Comparison of ENCODE assay signal across 14 cellular contexts in genomic region chr10:62643612-62644587, GRCh38.
DNase-seq lines count a peak whose midpoint lies in the region; TF ChIP-seq lines count a peak whose summit lies in the region.
"Had no signal": no experiment of that assay in that cellular context is flagged by ENCODE, and none has a peak within 500 bp of the region (broad histone marks: within the 10 kb centered on the region; RNA-seq: fewer than 3 reads in every experiment).

No MANE protein-coding gene starts in this region.

- H4K20me1 ChIP-seq in DOHH2 (ENCODE audit: control insufficient read depth, insufficient read depth, low read depth, low read length) (no peaks in the 10 kb centered on the region), GM23248 (ENCODE audit: insufficient read depth) (no peaks in the 10 kb centered on the region)

- no peaks in the 10 kb centered on the region for H3K27me3 Mint-ChIP-seq in activated T-cell treated with anti-CD3 and anti-CD28 coated beads, Interleukin-2, amount 50 U/mL, for 24 hours
- H3K27me3 Mint-ChIP-seq in activated T-helper 2 cell treated with anti-CD3 and anti-CD28 coated beads, Interferon-gamma antibody, Interleukin-2, Interleukin-4, amounts not matched to agents 10 μg/mL and 5 μg/mL and 100 μg/mL, durations not matched to agents 14 hours and 24 hours and 36 hours (ENCODE audit: low read depth), result no peaks in the 10 kb centered on the region
- no peaks in the 10 kb centered on the region for H3K27me3 Mint-ChIP-seq in stimulated activated naive CD8-positive, alpha-beta T cell treated with anti-CD3 and anti-CD28 coated beads, Interleukin-15, Interleukin-2, amounts not matched to agents 100 ng/mL and 50 ng/mL, for 24 hours

- no peaks in the 10 kb centered on the region for H3K27me3 ChIP-seq in DOHH2 (ENCODE audit: control insufficient read depth, low read length)
- no peaks in the 10 kb centered on the region for H3K27me3 ChIP-seq in GM23248 (replicated peaks; ENCODE audit: insufficient read depth)

- H3K79me2 ChIP-seq in DOHH2 (ENCODE audit: control insufficient read depth, low read length) (no peaks in the 10 kb centered on the region), GM23248 (ENCODE audit: insufficient read depth) (no peaks in the 10 kb centered on the region)

- no peaks in the 10 kb centered on the region for H3K36me3 Mint-ChIP-seq in activated T-cell treated with anti-CD3 and anti-CD28 coated beads, Interleukin-2, amount 50 U/mL, for 24 hours (ENCODE audit: low read depth)
- H3K36me3 Mint-ChIP-seq in activated T-helper 2 cell treated with anti-CD3 and anti-CD28 coated beads, Interferon-gamma antibody, Interleukin-2, Interleukin-4, amounts not matched to agents 10 μg/mL and 5 μg/mL and 100 μg/mL, durations not matched to agents 14 hours and 24 hours and 36 hours (ENCODE audit: low read depth), result no peaks in the 10 kb centered on the region
- H3K36me3 Mint-ChIP-seq in stimulated activated naive CD8-positive, alpha-beta T cell treated with anti-CD3 and anti-CD28 coated beads, Interleukin-15, Interleukin-2, amounts not matched to agents 100 ng/mL and 50 ng/mL, for 24 hours (ENCODE audit: low read depth), result no peaks in the 10 kb centered on the region
- H3K36me3 Mint-ChIP-seq: CD8-positive, alpha-beta T cell had no signal

- H3K4me1 ChIP-seq in DOHH2 (ENCODE audit: control insufficient read depth, low read length) (peaks cover 87% of the 10 kb centered on the region), GM23248 (ENCODE audit: insufficient read depth) (peaks cover 9% of the 10 kb centered on the region)

- H3K9ac ChIP-seq in GM23248, result no peak overlapping the region

- H2AFZ ChIP-seq in GM23248, result no peak overlapping the region

- WGBS in GM23248 (ENCODE audit: low coverage in 1 of 2, low lambda C conversion rate in 2 of 2, missing lambda C conversion rate in 2 of 2), 2 experiments, result 88 to 92% methylated on average over 5 of the region's 5 CpGs

- TF ChIP-seq CTCF in DOHH2 (IDR thresholded peaks at IDR 0.05; ENCODE audit: low read depth, low read length, poor library complexity, severe bottlenecking), result no peak

- no peaks in the 10 kb centered on the region for H3K9me2 ChIP-seq in DOHH2 (replicated peaks; ENCODE audit: control insufficient read depth, low read length)
- H3K9me2 ChIP-seq in GM23248 (ENCODE audit: insufficient read depth), result no peaks in the 10 kb centered on the region

- in situ Hi-C loops in GM23248 (cut with MboI), result no loop called here

- peaks cover 49% of the 10 kb centered on the region for H3K4me1 Mint-ChIP-seq in activated T-cell treated with anti-CD3 and anti-CD28 coated beads, Interleukin-2, amount 50 U/mL, for 24 hours (ENCODE audit: low read depth)
- H3K4me1 Mint-ChIP-seq in activated T-helper 2 cell treated with anti-CD3 and anti-CD28 coated beads, Interferon-gamma antibody, Interleukin-2, Interleukin-4, amounts not matched to agents 10 μg/mL and 5 μg/mL and 100 μg/mL, durations not matched to agents 14 hours and 24 hours and 36 hours (ENCODE audit: low read depth), result peaks cover 60% of the 10 kb centered on the region
- H3K4me1 Mint-ChIP-seq in stimulated activated naive CD8-positive, alpha-beta T cell treated with anti-CD3 and anti-CD28 coated beads, Interleukin-15, Interleukin-2, amounts not matched to agents 100 ng/mL and 50 ng/mL, for 24 hours (ENCODE audit: low read depth), result peaks cover 52% of the 10 kb centered on the region

- no peaks in the 10 kb centered on the region for H3K9me3 Mint-ChIP-seq in activated T-cell treated with anti-CD3 and anti-CD28 coated beads, Interleukin-2, amount 50 U/mL, for 24 hours
- H3K9me3 Mint-ChIP-seq in activated T-helper 2 cell treated with anti-CD3 and anti-CD28 coated beads, Interferon-gamma antibody, Interleukin-2, Interleukin-4, amounts not matched to agents 10 μg/mL and 5 μg/mL and 100 μg/mL, durations not matched to agents 14 hours and 24 hours and 36 hours, result peaks cover 3% of the 10 kb centered on the region
- no peaks in the 10 kb centered on the region for H3K9me3 Mint-ChIP-seq in stimulated activated naive CD8-positive, alpha-beta T cell treated with anti-CD3 and anti-CD28 coated beads, Interleukin-15, Interleukin-2, amounts not matched to agents 100 ng/mL and 50 ng/mL, for 24 hours
- H3K9me3 Mint-ChIP-seq: CD8-positive, alpha-beta T cell had no signal

- no peak overlapping the region for H3K27ac ChIP-seq in DOHH2 (ENCODE audit: low read depth, low read length)
- no peak overlapping the region for H3K27ac ChIP-seq in GM23248

- intact Hi-C loops in activated T-helper 2 cell treated with anti-CD3 and anti-CD28 coated beads, Interferon-gamma antibody, Interleukin-2, Interleukin-4, amounts not matched to agents 10 μg/mL and 5 μg/mL and 100 μg/mL, durations not matched to agents 14 hours and 24 hours and 36 hours (cut with micrococcal nuclease), result loop anchor here (2.0 to 5.0 kb wide), 2 partner anchors 37 to 1912 kb away; no protein-coding TSS in a partner anchor

- no peak overlapping the region for H3K4me3 ChIP-seq in DOHH2 (ENCODE audit: low read length)
- H3K4me3 ChIP-seq in GM23248, result no peak overlapping the region

- H3K4me2 ChIP-seq in DOHH2 (ENCODE audit: low read length) (peak overlapping the region; percentile 7; the same call in 1 of the 2 replicates), GM23248 (ENCODE audit: unreplicated experiment) (no peak overlapping the region)

- H3K4me3 Mint-ChIP-seq in activated T-cell treated with anti-CD3 and anti-CD28 coated beads, Interleukin-2, amount 50 U/mL, for 24 hours, result no peak overlapping the region
- H3K4me3 Mint-ChIP-seq in activated T-helper 2 cell treated with anti-CD3 and anti-CD28 coated beads, Interferon-gamma antibody, Interleukin-2, Interleukin-4, amounts not matched to agents 10 μg/mL and 5 μg/mL and 100 μg/mL, durations not matched to agents 14 hours and 24 hours and 36 hours (ENCODE audit: low read depth), result peak overlapping the region; percentile 4
- H3K4me3 Mint-ChIP-seq in stimulated activated naive CD8-positive, alpha-beta T cell treated with anti-CD3 and anti-CD28 coated beads, Interleukin-15, Interleukin-2, amounts not matched to agents 100 ng/mL and 50 ng/mL, for 24 hours, result peak overlapping the region; percentile 31
- H3K4me3 Mint-ChIP-seq: CD8-positive, alpha-beta T cell had no signal

- H3K36me3 ChIP-seq in DOHH2 (ENCODE audit: control insufficient read depth, low read length), result no peaks in the 10 kb centered on the region
- H3K36me3 ChIP-seq in GM23248 (ENCODE audit: low read depth), result no peaks in the 10 kb centered on the region

- no peak for DNase-seq in activated T-cell treated with anti-CD3 and anti-CD28 coated beads, Interleukin-2, amount 50 U/mL, for 24 hours
- DNase-seq in activated T-cell treated with anti-CD3 and anti-CD28 coated beads for 4 hours (no peak), GM23248 (no peak), GDM1 (lab: John Stamatoyannopoulos, UW) (no peak)
- no peak for DNase-seq in activated T-helper 2 cell treated with anti-CD3 and anti-CD28 coated beads, Interferon-gamma antibody, Interleukin-2, Interleukin-4, amounts not matched to agents 10 μg/mL and 5 μg/mL and 100 μg/mL, durations not matched to agents 14 hours and 24 hours and 36 hours (ENCODE audit: low spot score)
- DNase-seq: CD8-positive, alpha-beta T cell; DMS 273 treated with DMSO at 0.1 percent for 48 hours; KBM-7; NCI-H1092; NCI-H1694 treated with DMSO at 0.1 percent for 48 hours; NCI-H345; NCI-H69 had no signal

- peaks cover 9% of the 10 kb centered on the region for H3F3A ChIP-seq in DOHH2 (ENCODE audit: control insufficient read depth, insufficient read depth)
- H3F3A ChIP-seq in GM23248 (ENCODE audit: insufficient read depth), result no peaks in the 10 kb centered on the region; the same call in 1 of the 2 replicates

- peak overlapping the region; percentile 85 for H3K27ac Mint-ChIP-seq in activated T-cell treated with anti-CD3 and anti-CD28 coated beads, Interleukin-2, amount 50 U/mL, for 24 hours
- peak overlapping the region; percentile 70 for H3K27ac Mint-ChIP-seq in activated T-helper 2 cell treated with anti-CD3 and anti-CD28 coated beads, Interferon-gamma antibody, Interleukin-2, Interleukin-4, amounts not matched to agents 10 μg/mL and 5 μg/mL and 100 μg/mL, durations not matched to agents 14 hours and 24 hours and 36 hours
- peak overlapping the region; percentile 92 for H3K27ac Mint-ChIP-seq in stimulated activated naive CD8-positive, alpha-beta T cell treated with anti-CD3 and anti-CD28 coated beads, Interleukin-15, Interleukin-2, amounts not matched to agents 100 ng/mL and 50 ng/mL, for 24 hours
- H3K27ac Mint-ChIP-seq: CD8-positive, alpha-beta T cell had no signal

- H3K9me3 ChIP-seq in DOHH2 (ENCODE audit: control insufficient read depth, insufficient read depth, low read length) (no peaks in the 10 kb centered on the region), GM23248 (ENCODE audit: low read depth) (no peaks in the 10 kb centered on the region)
